8 cellular contexts compared by ENCODE assay signal in genomic region chr10:124641282-124642075, GRCh38.
DNase-seq lines count a peak whose midpoint lies in the region; ATAC-seq and TF ChIP-seq lines count a peak whose summit lies in the region.

No MANE protein-coding gene starts in this region.

- no peak for TF ChIP-seq CTCF in GM10266 (IDR thresholded peaks at IDR 0.05; ENCODE audit: control insufficient read depth, insufficient read depth, low read depth, missing control alignments)

- H3K4me3 ChIP-seq in mucosa of rectum (ENCODE audit: low read length in 2 of 2) = no peak overlapping the region

- ATAC-seq in HG02642 (IDR thresholded peaks at IDR 0.05; ENCODE audit: poor library complexity, unreplicated experiment) (peak; percentile 51), HG03439 (IDR thresholded peaks at IDR 0.05; ENCODE audit: unreplicated experiment) (no peak), HG02884 (IDR thresholded peaks at IDR 0.05; ENCODE audit: unreplicated experiment) (no peak)

- no peaks in the 10 kb centered on the region for H3K27me3 ChIP-seq in mucosa of rectum (ENCODE audit: control insufficient read depth in 2 of 2, insufficient read depth in 2 of 2, low read length in 2 of 2)

- peaks cover 11 to 26% of the 10 kb centered on the region in 2 donors for H3K4me1 ChIP-seq in mucosa of rectum (ENCODE audit: control insufficient read depth in 2 of 2, insufficient read depth in 2 of 2, low read length in 2 of 2)

- DNase-seq in GM10266 (ENCODE audit: extremely low spot score) (peak; percentile 57), SIG-M5 treated with dmso at 0.1 percent for 504 hours (lab: John Stamatoyannopoulos, UW; ENCODE audit: unreplicated experiment) (peak; percentile 78), caudate nucleus (lab: John Stamatoyannopoulos, UW) (peak in 3 of 61 donors; percentile 27 to 46 (median 40)), NCI-H524 treated with DMSO at 0.1 percent for 48 hours (lab: John Stamatoyannopoulos, UW) (no peak)

- H3K9me3 ChIP-seq in mucosa of rectum (ENCODE audit: control insufficient read depth in 2 of 2, low read length in 2 of 2) = no peaks in the 10 kb centered on the region

- H3K9ac ChIP-seq in mucosa of rectum (ENCODE audit: low read depth in 1 of 2, low read length in 2 of 2) = peak overlapping the region in 1 of 2 donors; percentile 0

- H3K36me3 ChIP-seq in mucosa of rectum (ENCODE audit: control insufficient read depth in 2 of 2, insufficient read depth in 2 of 2, low read length in 2 of 2) = peaks cover 9 to 10% of the 10 kb centered on the region in 2 donors

- H3K27ac ChIP-seq in caudate nucleus (ENCODE audit: low read depth, low read length) (peak overlapping the region; percentile 19), mucosa of rectum (ENCODE audit: low read depth in 2 of 2, low read length in 2 of 2) (peak overlapping the region; percentile 33 to 68)
